22 cellular contexts compared by ENCODE assay signal in genomic region chr15:71291247-71291646, GRCh38.
DNase-seq lines count a peak whose midpoint lies in the region; ATAC-seq, FAIRE-seq and TF ChIP-seq lines count a peak whose summit lies in the region.
"Had no signal": no experiment of that assay in that cellular context is flagged by ENCODE, and none has a peak within 500 bp of the region (broad histone marks: within the 10 kb centered on the region; RNA-seq: fewer than 3 reads in every experiment).

No MANE protein-coding gene starts in this region.

- H3K4me2 ChIP-seq in keratinocyte (ENCODE audit: control insufficient read depth, extremely low read depth, insufficient read depth, low read depth, low read length) = no peak overlapping the region
- H3K4me2 ChIP-seq: SK-N-SH had no signal

- H3K4me3 ChIP-seq in ACC112 (ENCODE audit: low read depth, low read length) = no peak overlapping the region
- H3K4me3 ChIP-seq in Panc1 (ENCODE audit: low read depth in 2 of 2, low read length in 2 of 2) = no peak overlapping the region
- no peak overlapping the region for H3K4me3 ChIP-seq in keratinocyte (ENCODE audit: control insufficient read depth in 2 of 3, extremely low read depth in 1 of 3, insufficient read depth in 2 of 3, low read depth in 1 of 3, low read length in 3 of 3)
- H3K4me3 ChIP-seq: MG63 had no signal

- H3K4me1 ChIP-seq in ACC112 (ENCODE audit: control insufficient read depth, insufficient read depth, low read length, unreplicated experiment) = peaks cover 53% of the 10 kb centered on the region
- peaks cover 60% of the 10 kb centered on the region for H3K4me1 ChIP-seq in Panc1 (ENCODE audit: control insufficient read depth, insufficient read depth, low read length)
- peaks cover 49% of the 10 kb centered on the region for H3K4me1 ChIP-seq in keratinocyte (ENCODE audit: control insufficient read depth, extremely low read depth, insufficient read depth, low read length)

- no peaks in the 10 kb centered on the region for H3K9me1 ChIP-seq in keratinocyte (ENCODE audit: control insufficient read depth, extremely low read depth, insufficient read depth, low read length)

- in situ Hi-C loops in Panc1 (cut with HindIII; ENCODE audit: low pct_unique_long_range_greater_than_20kb, low sequenced_read_pairs) = no loop called here

- H3K27ac ChIP-seq in ACC112 (ENCODE audit: low read depth, low read length) (peak overlapping the region; percentile 66), Panc1 (ENCODE audit: low read length) (peak overlapping the region; percentile 25), keratinocyte (ENCODE audit: control insufficient read depth, insufficient read depth, low read length) (peak overlapping the region; percentile 32)

- peaks cover 25% of the 10 kb centered on the region for H3K36me3 ChIP-seq in ACC112 (ENCODE audit: insufficient read depth, low read length)
- no peaks in the 10 kb centered on the region for H3K36me3 ChIP-seq in Panc1 (ENCODE audit: control insufficient read depth, insufficient read depth, low read length)
- H3K36me3 ChIP-seq in keratinocyte (ENCODE audit: control insufficient read depth in 2 of 2, extremely low read depth in 1 of 2, insufficient read depth in 2 of 2, low read length in 2 of 2) = peaks cover 6 to 7% of the 10 kb centered on the region in 2 experiments
- H3K36me3 ChIP-seq: BE2C had no signal

- POLR2A ChIA-PET in Panc1 (lab: Charles Lee) = no interaction called here

- no peak overlapping the region for H2AFZ ChIP-seq in ACC112 (ENCODE audit: low read length, unreplicated experiment)
- H2AFZ ChIP-seq in keratinocyte (ENCODE audit: control insufficient read depth, low read length) = no peak overlapping the region

- no peaks in the 10 kb centered on the region for H4K20me1 ChIP-seq in keratinocyte (ENCODE audit: control insufficient read depth, extremely low read depth, insufficient read depth, low read length)

- BruUV-seq in Panc1 (replicated peaks; lab: Mats Ljungman, UMichigan) = no TSS peak

- no peak for TF ChIP-seq CTCF in Panc1 (IDR thresholded peaks at IDR 0.05)
- TF ChIP-seq CTCF in keratinocyte (optimal IDR thresholded peaks at IDR 0.05 in 1 of 3, IDR thresholded peaks at IDR 0.05 in 1 of 3, conservative IDR thresholded peaks at IDR 0.05 in 1 of 3; ENCODE audit: extremely low read depth in 1 of 3, insufficient read depth in 2 of 3, low read length in 3 of 3) = no peak

- dilution Hi-C loops in keratinocyte (cut with MboI; ENCODE audit: extremely low pct_ligation_motif_present, low sequenced_read_pairs) = no loop called here

- H3K9ac ChIP-seq in keratinocyte (ENCODE audit: control insufficient read depth, extremely low read depth, insufficient read depth, low read length) = no peak overlapping the region
- H3K9ac ChIP-seq: SK-N-SH had no signal

- CTCF ChIA-PET in Panc1 (lab: Charles Lee) = no interaction called here

- H3K79me2 ChIP-seq in ACC112 (ENCODE audit: control insufficient read depth, insufficient read depth, low read length, unreplicated experiment) = no peaks in the 10 kb centered on the region
- peaks cover 16% of the 10 kb centered on the region for H3K79me2 ChIP-seq in keratinocyte (ENCODE audit: control insufficient read depth, insufficient read depth, low read length)

- no peaks in the 10 kb centered on the region for H3K27me3 ChIP-seq in ACC112 (ENCODE audit: insufficient read depth, low read length)
- H3K27me3 ChIP-seq in Panc1 (ENCODE audit: control insufficient read depth, insufficient read depth, low read length) = no peaks in the 10 kb centered on the region
- H3K27me3 ChIP-seq in keratinocyte (ENCODE audit: control insufficient read depth, extremely low read depth, insufficient read depth, low read length) = no peaks in the 10 kb centered on the region
- H3K27me3 ChIP-seq: BE2C, MG63 had no signal

- ATAC-seq in Panc1 (no peak), HG03159 (IDR thresholded peaks at IDR 0.05; ENCODE audit: unreplicated experiment) (no peak), HG02610 (IDR thresholded peaks at IDR 0.05; ENCODE audit: unreplicated experiment) (no peak)
- ATAC-seq: HCT116 had no signal

- intact Hi-C loops in Panc1 (cut with micrococcal nuclease; ENCODE audit: unreplicated experiment) = loop anchor here (10.0 kb wide), 1 partner anchor 176 kb away; the partner anchor contains the start of gene THSD4

- H3K9me3 ChIP-seq in Panc1 (ENCODE audit: control insufficient read depth, insufficient read depth, low read depth, low read length) (peaks cover 3% of the 10 kb centered on the region; the same call in 1 of the 2 replicates), keratinocyte (ENCODE audit: control insufficient read depth, low read depth, low read length) (no peaks in the 10 kb centered on the region)
- H3K9me3 ChIP-seq: BE2C, MG63, SK-N-SH had no signal

- DNase-seq in Panc1 (ENCODE audit: low read depth, low spot score) (no peak), dermis blood vessel endothelial cell (peak; percentile 43), keratinocyte (ENCODE audit: low read depth, low spot score) (no peak), NCI-H2196 treated with DMSO at 0.1 percent for 48 hours (lab: John Stamatoyannopoulos, UW; ENCODE audit: unreplicated experiment) (no peak)
- DNase-seq: BE2C; CD4-positive, alpha-beta T cell; COR-L47; DMS79; GOT3; MG63; NCI-H1417 treated with DMSO at 0.1 percent for 48 hours; NCI-H187; NCI-H446 treated with DMSO at 0.1 percent for 48 hours; NCI-H526 treated with DMSO at 0.1 percent for 48 hours; OCI-M1; SHP77 treated with DMSO at 0.1 percent for 48 hours; SK-N-SH had no signal

- FAIRE-seq in keratinocyte (lab: Jason Lieb, UNC) = no peak
- FAIRE-seq: A204.1 had no signal
